ENCODE assay signal across 7 cellular contexts in genomic region chr14:104653130-104653920, GRCh38. TPM values are rescaled to one million over a fixed set of nuclear protein-coding genes. Genes with fewer than 3 reads are reported as not detected.
"Had no signal": no experiment of that assay in that cellular context is flagged by ENCODE, and none has a peak within 500 bp of the region (broad histone marks: within the 10 kb centered on the region; RNA-seq: fewer than 3 reads in every experiment).

No MANE protein-coding gene starts in this region.

RNA-seq across cellular contexts. Expression of gene TMEM179, which starts 48.8 kb away (rescaled TPM):
- total RNA-seq: activated CD4-positive, alpha-beta memory T cell treated with anti-CD3 and anti-CD28 coated beads, Interleukin-2, amount 10 ng/mL, durations not matched to agents 7 days and 5 days; activated CD4-positive, alpha-beta T cell treated with anti-CD3 and anti-CD28 coated beads, Interleukin-2, amount 10 ng/mL, durations not matched to agents 7 days and 5 days; activated CD8-positive, alpha-beta memory T cell treated with anti-CD3 and anti-CD28 coated beads, Interleukin-2, amount 10 ng/mL, durations not matched to agents 7 days and 5 days; activated CD8-positive, alpha-beta T cell treated with anti-CD3 and anti-CD28 coated beads, Interleukin-2, amount 10 ng/mL, durations not matched to agents 7 days and 5 days; activated naive CD8-positive, alpha-beta T cell treated with anti-CD3 and anti-CD28 coated beads, Interleukin-2, amount 10 ng/mL, durations not matched to agents 7 days and 5 days; ascending aorta; bronchial epithelial cell had no signal
